Comparison of ENCODE assay signal across 19 cellular contexts in genomic region chr14:71437870-71438269, GRCh38.
DNase-seq lines count a peak whose midpoint lies in the region; ATAC-seq and TF ChIP-seq lines count a peak whose summit lies in the region.
"Had no signal": no experiment of that assay in that cellular context is flagged by ENCODE, and none has a peak within 500 bp of the region (broad histone marks: within the 10 kb centered on the region; RNA-seq: fewer than 3 reads in every experiment).

No MANE protein-coding gene starts in this region.

- no peaks in the 10 kb centered on the region for H3K27me3 ChIP-seq in PC-3 (ENCODE audit: low read length)
- H3K27me3 ChIP-seq: foreskin keratinocyte, left lung, suprapubic skin had no signal

- no peak overlapping the region for H3K27ac ChIP-seq in PC-3 (ENCODE audit: low read length)
- H3K27ac ChIP-seq: foreskin keratinocyte, left lung, parathyroid adenoma, suprapubic skin had no signal

- peak overlapping the region in 2 of 3 experiments; percentile 92 to 94 for H3K27ac Mint-ChIP-seq in nephron
- H3K27ac Mint-ChIP-seq: activated naive CD8-positive, alpha-beta T cell treated with anti-CD3 and anti-CD28 coated beads for 36 hours had no signal

- DNase-seq in EH (ENCODE audit: low read depth): peak; percentile 24
- DNase-seq in PC-3: peak; percentile 38
- DNase-seq in central memory CD4-positive, alpha-beta T cell: peak; percentile 9
- DNase-seq in AG08396 (ENCODE audit: low spot score): no peak
- no peak for DNase-seq in DMS 273 (lab: John Stamatoyannopoulos, UW; ENCODE audit: unreplicated experiment)
- DNase-seq in activated CD4-positive, alpha-beta T cell treated with anti-CD3 and anti-CD28 coated beads, Interleukin-2, amount 50 U/mL, for 48 hours: no peak
- DNase-seq: activated naive CD8-positive, alpha-beta T cell treated with anti-CD3 and anti-CD28 coated beads for 36 hours; COR-L47; foreskin keratinocyte; left lung; NCI-H187 treated with DMSO at 0.1 percent for 48 hours; NCI-H748 treated with DMSO at 0.1 percent for 48 hours; stimulated activated CD4-positive, alpha-beta T cell treated with anti-CD3 and anti-CD28 coated beads, Interleukin-4, amount 100 ng/mL, for 24 hours; SW 1271 had no signal

- peaks cover 3% of the 10 kb centered on the region for H3K9me3 Mint-ChIP-seq in nephron
- H3K9me3 Mint-ChIP-seq: activated naive CD8-positive, alpha-beta T cell treated with anti-CD3 and anti-CD28 coated beads for 36 hours had no signal

- H3K4me1 ChIP-seq in PC-3 (ENCODE audit: insufficient read depth, low read length): peaks cover 33% of the 10 kb centered on the region
- H3K4me1 ChIP-seq: parathyroid adenoma had no signal

- intact Hi-C loops in PC-3 (cut with micrococcal nuclease): no loop called here

- peaks cover 6% of the 10 kb centered on the region for H3F3A ChIP-seq in PC-3 (ENCODE audit: low read length, unreplicated experiment)

- H3K9ac ChIP-seq in PC-3 (ENCODE audit: low read length): no peak overlapping the region
- H3K9ac ChIP-seq: parathyroid adenoma had no signal

- H3K4me2 ChIP-seq in PC-3 (ENCODE audit: low read length): no peak overlapping the region

- peaks cover 8% of the 10 kb centered on the region for H3K36me3 Mint-ChIP-seq in nephron (ENCODE audit: low read depth)

- ATAC-seq in PC-3 (peak; percentile 41), HG03039 (IDR thresholded peaks at IDR 0.05; ENCODE audit: unreplicated experiment) (no peak)
- ATAC-seq: foreskin keratinocyte had no signal

- no peaks in the 10 kb centered on the region for H3K9me3 ChIP-seq in PC-3 (ENCODE audit: low read length)
- H3K9me3 ChIP-seq: suprapubic skin had no signal

- H3K79me2 ChIP-seq in PC-3 (ENCODE audit: low read length): peaks cover 76% of the 10 kb centered on the region

- H3K4me3 Mint-ChIP-seq in nephron: no peak overlapping the region
- H3K4me3 Mint-ChIP-seq: activated naive CD8-positive, alpha-beta T cell treated with anti-CD3 and anti-CD28 coated beads for 36 hours had no signal

- H3K9me2 ChIP-seq in PC-3 (replicated peaks; ENCODE audit: low read length): no peaks in the 10 kb centered on the region

- TF ChIP-seq CTCF in PC-3 (conservative IDR thresholded peaks at IDR 0.05; ENCODE audit: low read depth, low read length) (no peak), nephron (IDR thresholded peaks at IDR 0.05; ENCODE audit: unreplicated experiment in 3 of 3) (no peak)

- no peaks in the 10 kb centered on the region for H3K27me3 Mint-ChIP-seq in nephron (ENCODE audit: low read depth)
- H3K27me3 Mint-ChIP-seq: activated naive CD8-positive, alpha-beta T cell treated with anti-CD3 and anti-CD28 coated beads for 36 hours had no signal

- CTCF ChIA-PET in PC-3 (lab: Charles Lee): no interaction called here

- H2AFZ ChIP-seq in PC-3 (ENCODE audit: low read length): no peak overlapping the region
- H2AFZ ChIP-seq: parathyroid adenoma had no signal

- no TSS peak for BruUV-seq in PC-3 (replicated peaks; lab: Mats Ljungman, UMichigan)

- POLR2A ChIA-PET in PC-3 (lab: Charles Lee; ENCODE audit: unreplicated experiment): no interaction called here

- H4K20me1 ChIP-seq in PC-3 (ENCODE audit: low read length): no peaks in the 10 kb centered on the region

- H3K4me3 ChIP-seq in PC-3 (ENCODE audit: low read length): no peak overlapping the region
- H3K4me3 ChIP-seq: left lung, skin epidermis, suprapubic skin had no signal

- H3K36me3 ChIP-seq in PC-3 (ENCODE audit: low read depth, low read length): no peaks in the 10 kb centered on the region
- H3K36me3 ChIP-seq: left lung, suprapubic skin had no signal

- H3K4me1 Mint-ChIP-seq in nephron: peaks cover 30% of the 10 kb centered on the region

Comparison
In these comparisons a context has a peak if more than half of its experiments do, and no peak if none do; other contexts are left out.
1. DNase-seq: peak in EH (single experiment), PC-3 (single experiment) and central memory CD4-positive, alpha-beta T cell (single experiment); none in AG08396 (single experiment), DMS 273 (single experiment) and activated CD4-positive, alpha-beta T cell treated with anti-CD3 and anti-CD28 coated beads, Interleukin-2, amount 50 U/mL, for 48 hours (0 of 2).